ENCODE assay signal across 8 cellular contexts in the genomic region with DNA sequence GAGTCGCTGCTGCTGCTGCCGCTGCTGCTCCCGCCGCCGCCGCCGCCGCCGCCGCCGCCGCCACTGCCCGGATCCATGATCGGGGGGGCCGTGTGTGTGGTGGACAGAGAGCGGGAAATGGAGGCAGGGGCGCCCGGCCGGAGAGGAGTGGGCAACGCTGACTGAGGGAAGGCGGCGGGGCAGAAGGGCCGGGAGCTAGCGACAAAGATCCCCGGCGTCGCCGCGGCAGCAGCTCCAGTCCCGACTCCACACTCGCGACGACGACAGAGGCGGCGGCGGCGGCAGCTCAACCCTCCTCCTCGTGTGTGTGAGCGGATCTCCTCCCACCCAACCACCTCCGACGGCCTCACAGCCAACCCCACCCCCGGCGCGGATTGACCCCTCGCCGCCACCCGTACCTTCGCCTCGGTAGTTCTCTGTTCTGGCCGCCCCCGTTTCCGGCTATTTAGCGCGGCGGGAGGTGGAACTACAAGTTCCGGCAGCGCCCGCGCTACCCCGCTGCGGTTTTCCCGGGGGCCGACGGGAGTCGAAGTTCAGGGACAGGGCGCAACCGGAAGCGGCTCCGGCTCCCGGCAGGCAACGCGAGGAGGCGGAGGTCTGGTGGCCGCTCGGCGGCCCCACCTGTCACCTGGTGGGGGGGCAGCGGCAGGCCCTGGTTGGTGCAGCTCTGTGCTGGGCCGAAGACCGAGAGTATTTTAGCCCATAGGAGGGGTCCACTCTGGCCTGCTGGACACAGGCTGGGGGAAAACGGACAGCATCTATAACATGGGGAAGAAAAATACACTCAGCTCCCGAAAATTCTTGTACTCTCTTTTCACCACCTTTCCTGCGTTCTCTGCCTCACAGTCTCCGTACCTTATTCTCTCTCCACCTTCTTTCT. TPM values are rescaled to one million over a fixed set of nuclear protein-coding genes. Genes with fewer than 3 reads are reported as not detected.
DNase-seq lines count a peak whose midpoint lies in the region; ATAC-seq lines count a peak whose summit lies in the region.

A gene (minus strand): TSS at position 313 of the 880 bp plus-strand sequence. CDS start 236 bp downstream, at position 77.

- peak; percentile 80 for ATAC-seq in GM19467 (IDR thresholded peaks at IDR 0.05; ENCODE audit: unreplicated experiment)

- peak; percentile 99 for DNase-seq in COLO668 (lab: John Stamatoyannopoulos, UW; ENCODE audit: unreplicated experiment)
- peak; percentile 88 for DNase-seq in HS-5 (ENCODE audit: low read depth)
- DNase-seq in NK-92 treated with Interleukin-12 subunit alpha and Interleukin-12 subunit beta, amount 100 ng/mL, for 24 hours (lab: John Stamatoyannopoulos, UW) = peak; percentile 99
- DNase-seq in activated CD8-positive, alpha-beta memory T cell treated with anti-CD3 and anti-CD28 coated beads for 24 hours = peak; percentile 99
- peak; percentile 97 for DNase-seq in effector CD8-positive, alpha-beta T cell (lab: John Stamatoyannopoulos, UW)
- peak; percentile 99 for DNase-seq in lung microvascular endothelial cell (ENCODE audit: low read depth in 2 of 2)
- DNase-seq in stimulated activated CD4-positive, alpha-beta T cell treated with anti-CD3 and anti-CD28 coated beads, TNF-alpha, amount 100 ng/mL, for 48 hours (ENCODE audit: low read depth in 3 of 3) = peak; percentile 99

RNA-seq across cellular contexts. Expression of the gene that starts here (rescaled TPM):
- total RNA-seq in lung microvascular endothelial cell = 32.1 and 34.0 TPM in 2 replicates

Comparison
In these comparisons a context has a peak if more than half of its experiments do, and no peak if none do; other contexts are left out.
1. Peak in every context shown above with its lines: DNase-seq and ATAC-seq.